ENCODE assay signal across 8 cellular contexts in the genomic region with DNA sequence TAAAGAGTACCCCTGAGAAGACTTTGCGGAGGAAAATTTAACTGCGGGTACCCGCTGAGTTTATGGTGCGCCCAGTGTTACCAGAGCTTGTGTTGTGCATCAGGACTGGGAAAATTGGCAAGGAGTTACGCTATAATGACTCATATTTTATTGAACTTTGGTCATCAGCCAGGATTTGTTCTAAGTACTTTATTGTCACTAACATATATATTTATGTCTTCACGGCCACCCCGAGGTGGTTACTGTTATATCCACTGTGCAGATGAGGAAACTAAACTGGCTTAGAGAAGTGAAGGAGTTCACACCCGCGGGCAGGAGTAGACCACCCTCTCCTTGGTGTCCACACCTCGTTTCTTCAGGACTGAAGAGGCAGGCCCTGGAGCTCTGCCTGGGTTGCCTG. TPM values are rescaled to one million over a fixed set of nuclear protein-coding genes. Genes with fewer than 3 reads are reported as not detected.
A peak's percentile ranks its signal among the peaks of the same experiment; 100 is the strongest.
DNase-seq lines count a peak whose midpoint lies in the region; ATAC-seq and TF ChIP-seq lines count a peak whose summit lies in the region.

No MANE protein-coding gene starts in this region.

- H2AFZ ChIP-seq in parathyroid adenoma = peak overlapping the region; percentile 95

- no peaks in the 10 kb centered on the region for H3K36me3 ChIP-seq in parathyroid adenoma (ENCODE audit: control insufficient read depth, insufficient read depth, low read length)

- no peaks in the 10 kb centered on the region for H3K27me3 ChIP-seq in parathyroid adenoma (ENCODE audit: control insufficient read depth, insufficient read depth, low read length)

- no peaks in the 10 kb centered on the region for H3K4me1 ChIP-seq in parathyroid adenoma

- H3K4me3 ChIP-seq in AG10803 (ENCODE audit: low read length) (peak overlapping the region; percentile 77), HFF-Myc (replicated peaks; ENCODE audit: low read depth, low read length) (peak overlapping the region; percentile 57), fibroblast of the aortic adventitia (ENCODE audit: low read depth, low read length) (peak overlapping the region; percentile 74), parathyroid adenoma (ENCODE audit: low read depth, low read length) (peak overlapping the region; percentile 56)

- no peaks in the 10 kb centered on the region for H3K9me3 ChIP-seq in parathyroid adenoma (ENCODE audit: control insufficient read depth, low read length)

- no peak overlapping the region for H3K9ac ChIP-seq in parathyroid adenoma

- TF ChIP-seq CTCF in AG10803 (conservative IDR thresholded peaks at IDR 0.05; ENCODE audit: low read length) (no peak), HFF-Myc (IDR thresholded peaks at IDR 0.05; ENCODE audit: low read depth, low read length, missing control alignments) (no peak), VCaP (conservative IDR thresholded peaks at IDR 0.05) (no peak), fibroblast of the aortic adventitia (IDR thresholded peaks at IDR 0.05; ENCODE audit: insufficient read depth, low read length) (no peak), parathyroid adenoma (IDR thresholded peaks at IDR 0.05) (no peak)

- DNase-seq in AG10803 (ENCODE audit: low read depth) (peak; percentile 65), HFF-Myc (ENCODE audit: extremely low read depth, low read depth) (peak; percentile 61), fibroblast of the aortic adventitia (ENCODE audit: low read depth) (peak; percentile 80)

- H3K79me2 ChIP-seq in parathyroid adenoma = no peaks in the 10 kb centered on the region

- ATAC-seq in GM21515 (IDR thresholded peaks at IDR 0.05; ENCODE audit: unreplicated experiment) (no peak), GM21737 (IDR thresholded peaks at IDR 0.05; ENCODE audit: unreplicated experiment) (no peak), HG02588 (IDR thresholded peaks at IDR 0.05; ENCODE audit: unreplicated experiment) (no peak)

- peak overlapping the region; percentile 77 for H3K27ac ChIP-seq in VCaP
- H3K27ac ChIP-seq in parathyroid adenoma = peak overlapping the region; percentile 56

- H3K4me2 ChIP-seq in parathyroid adenoma (ENCODE audit: low read length) = peak overlapping the region; percentile 64

RNA-seq across cellular contexts. Expression of a gene that starts 0.7 kb away (rescaled TPM):
- total RNA-seq in fibroblast of the aortic adventitia (ENCODE audit: low replicate concordance) = 10.8 and 39.4 TPM in 2 replicates

RNA-seq across cellular contexts. Expression of a gene that starts 19.0 kb away (rescaled TPM):
- total RNA-seq in fibroblast of the aortic adventitia (ENCODE audit: low replicate concordance) = not detected in 2 replicates

RNA-seq across cellular contexts. Expression of a gene that starts 28.7 kb away (rescaled TPM):
- 100 and 148 TPM in 2 replicates for total RNA-seq in fibroblast of the aortic adventitia (ENCODE audit: low replicate concordance)
